ENCODE assay signal across 8 cellular contexts in the genomic region with DNA sequence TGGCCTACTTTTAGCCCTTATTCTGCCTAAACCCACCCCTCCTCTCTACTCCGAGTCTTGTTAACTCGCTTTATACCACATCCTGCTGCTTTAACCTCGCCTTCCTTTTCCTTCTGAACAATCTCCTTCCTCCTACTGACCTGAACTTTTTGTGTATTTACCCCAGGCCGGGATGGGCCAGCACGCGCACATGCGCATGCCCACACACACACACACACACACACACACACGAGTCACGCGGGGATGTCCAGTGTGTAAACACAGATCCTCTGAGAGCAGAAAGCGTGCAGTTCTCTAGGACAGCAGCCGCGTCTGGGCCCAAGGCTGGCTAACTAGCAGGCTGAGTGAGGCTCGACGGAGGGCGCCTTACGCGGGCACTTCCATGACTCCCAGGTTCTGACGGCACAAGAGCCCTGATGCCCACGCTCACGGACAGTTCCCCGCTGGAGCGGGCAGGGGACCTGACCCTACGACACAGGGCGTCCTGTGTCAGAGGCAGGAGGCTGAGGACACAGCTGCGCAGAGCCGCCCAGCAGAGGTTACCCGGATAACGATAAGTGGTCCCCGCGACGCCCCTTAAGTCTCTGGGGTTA. TPM values are rescaled to one million over a fixed set of nuclear protein-coding genes. Genes with fewer than 3 reads are reported as not detected.
DNase-seq lines count a peak whose midpoint lies in the region; ATAC-seq, FAIRE-seq and TF ChIP-seq lines count a peak whose summit lies in the region.

No MANE protein-coding gene starts in this region.

- H3K4me1 ChIP-seq in kidney (ENCODE audit: control insufficient read depth in 1 of 2, insufficient read depth in 1 of 2, low read depth in 1 of 2, low read length in 2 of 2), result no peaks in the 10 kb centered on the region
- H3K4me1 ChIP-seq in thoracic aorta (ENCODE audit: control insufficient read depth in 1 of 2, low read depth in 2 of 2), result peaks cover 0 to 6% of the 10 kb centered on the region in 2 donors

- no peak for TF ChIP-seq CTCF in kidney (IDR thresholded peaks at IDR 0.05; ENCODE audit: borderline replicate concordance, extremely low read depth, insufficient read depth)
- no peak for TF ChIP-seq CTCF in thoracic aorta (IDR thresholded peaks at IDR 0.05)

- no peak overlapping the region for H3K9ac ChIP-seq in kidney (ENCODE audit: low read length in 2 of 2)

- H3K4me3 ChIP-seq in kidney (ENCODE audit: low read length in 2 of 2), result no peak overlapping the region
- H3K4me3 ChIP-seq in thoracic aorta, result peak overlapping the region; percentile 69

- ATAC-seq in GM18909 (IDR thresholded peaks at IDR 0.05; ENCODE audit: poor library complexity, unreplicated experiment), result peak; percentile 26
- ATAC-seq in HG03196 (IDR thresholded peaks at IDR 0.05; ENCODE audit: unreplicated experiment), result peak; percentile 6
- ATAC-seq in thoracic aorta (ENCODE audit: insufficient number of reproducible peaks, low FRiP score, low read depth), result no peak

- H3K27ac ChIP-seq in kidney (ENCODE audit: low read depth in 2 of 2, low read length in 2 of 2) (no peak overlapping the region), thoracic aorta (peak overlapping the region in 1 of 2 donors; percentile 67)

- no peak for FAIRE-seq in kidney (lab: Jason Lieb, UNC)

- peak; percentile 75 for DNase-seq in activated CD8-positive, alpha-beta memory T cell treated with anti-CD3 and anti-CD28 coated beads, Interleukin-2, amount 50 U/mL, for 48 hours
- DNase-seq in kidney (peak; percentile 76), thoracic aorta (ENCODE audit: low spot score) (no peak), H4 (ENCODE audit: low spot score) (no peak), DMS153 treated with DMSO at 0.1 percent for 48 hours (lab: John Stamatoyannopoulos, UW; ENCODE audit: unreplicated experiment) (no peak), AG20443 (ENCODE audit: low spot score) (no peak)

- intact Hi-C loops in kidney (cut with DNase I), result no loop called here

- peaks cover 5% of the 10 kb centered on the region for H3K27me3 ChIP-seq in thoracic aorta (replicated peaks; ENCODE audit: insufficient read depth)

- H3K9me3 ChIP-seq in kidney (ENCODE audit: control insufficient read depth in 1 of 2, low read length in 2 of 2) (no peaks in the 10 kb centered on the region), thoracic aorta (no peaks in the 10 kb centered on the region)

- H3K36me3 ChIP-seq in kidney (ENCODE audit: control insufficient read depth in 1 of 2, insufficient read depth in 2 of 2, low read length in 2 of 2) (no peaks in the 10 kb centered on the region), thoracic aorta (no peaks in the 10 kb centered on the region)

RNA-seq across cellular contexts. Expression of a gene that starts 0.6 kb away (rescaled TPM):
- total RNA-seq in kidney (19.1 TPM), thoracic aorta (10 to 100 TPM; 30.7 to 42.9 TPM)
- polyA plus RNA-seq in kidney (ENCODE audit: insufficient read depth, low read depth, low replicate concordance), result 0.45 TPM
- total RNA-seq in H4 (2014; rRNA removed; shearing (Covaris generic)), result 0.25 TPM in 1 of 2 replicates, not detected in the other

RNA-seq across cellular contexts. Expression of a gene that starts 56.4 kb away (rescaled TPM):
- total RNA-seq in kidney (1.8 TPM), thoracic aorta (10 to 100 TPM; 68.8 to 79.0 TPM)
- 1.8 TPM for polyA plus RNA-seq in kidney (ENCODE audit: insufficient read depth, low read depth, low replicate concordance)
- 0.88 and 2.0 TPM in 2 replicates for total RNA-seq in H4 (2014; rRNA removed; shearing (Covaris generic))

Comparison
In these comparisons a context has a peak if more than half of its experiments do, and no peak if none do; other contexts are left out.
1. DNase-seq: peak in activated CD8-positive, alpha-beta memory T cell treated with anti-CD3 and anti-CD28 coated beads, Interleukin-2, amount 50 U/mL, for 48 hours (single experiment) and kidney (single experiment); none in thoracic aorta (single experiment), H4 (single experiment), DMS153 treated with DMSO at 0.1 percent for 48 hours (single experiment) and AG20443 (single experiment).
2. RNA of a gene that starts 0.6 kb away (total RNA-seq): 30.7 to 42.9 TPM in thoracic aorta and 19.1 TPM in kidney (single experiment); 0.25 TPM in H4; every median in the first group is over 10 times any median in the second.
3. RNA of a gene that starts 56.4 kb away (total RNA-seq): 68.8 to 79.0 TPM in thoracic aorta; 0.88 to 2.0 TPM in H4 and 1.8 TPM in kidney (single experiment); every median in the first group is over 10 times any median in the second.